18 cellular contexts compared by ENCODE assay signal in genomic region chr15:98803228-98804056, GRCh38.
DNase-seq lines count a peak whose midpoint lies in the region; ATAC-seq, FAIRE-seq and TF ChIP-seq lines count a peak whose summit lies in the region.
"Had no signal": no experiment of that assay in that cellular context is flagged by ENCODE, and none has a peak within 500 bp of the region (broad histone marks: within the 10 kb centered on the region; RNA-seq: fewer than 3 reads in every experiment).

No MANE protein-coding gene starts in this region.

- H3K9me1 ChIP-seq in keratinocyte (ENCODE audit: control insufficient read depth, extremely low read depth, insufficient read depth, low read length): peaks cover 6% of the 10 kb centered on the region

- peaks cover 89% of the 10 kb centered on the region for H3K79me2 ChIP-seq in mammary epithelial cell (ENCODE audit: insufficient read depth, low read length)
- H3K79me2 ChIP-seq in keratinocyte (ENCODE audit: control insufficient read depth, insufficient read depth, low read length): peaks cover 86% of the 10 kb centered on the region

- H3K9ac ChIP-seq in mammary epithelial cell (ENCODE audit: insufficient read depth, low read length): no peak overlapping the region
- H3K9ac ChIP-seq in keratinocyte (ENCODE audit: control insufficient read depth, extremely low read depth, insufficient read depth, low read length): no peak overlapping the region

- H3K4me3 ChIP-seq in mammary epithelial cell (replicated peaks in 1 of 3; ENCODE audit: insufficient read depth in 1 of 3, low read depth in 2 of 3, low read length in 3 of 3) (no peak overlapping the region), keratinocyte (ENCODE audit: control insufficient read depth in 2 of 3, extremely low read depth in 1 of 3, insufficient read depth in 2 of 3, low read depth in 1 of 3, low read length in 3 of 3) (no peak overlapping the region)

- H3K27me3 ChIP-seq in mammary epithelial cell (ENCODE audit: insufficient read depth, low read length) (no peaks in the 10 kb centered on the region), keratinocyte (ENCODE audit: control insufficient read depth, extremely low read depth, insufficient read depth, low read length) (no peaks in the 10 kb centered on the region)

- dilution Hi-C loops in mammary epithelial cell (cut with HindIII; ENCODE audit: low sequenced_read_pairs) (no loop called here), keratinocyte (cut with MboI; ENCODE audit: extremely low pct_ligation_motif_present, low sequenced_read_pairs) (no loop called here)

- CTCF ChIA-PET in mammary epithelial cell (lab: Charles Lee; ENCODE audit: low non-redundant PET): interaction anchor here (0.5 kb wide), 1 partner anchor 158 kb away, joined by 6 read pairs; no protein-coding TSS in a partner anchor

- in situ Hi-C loops in Caki2 (cut with HindIII; ENCODE audit: low pct_unique_long_range_greater_than_20kb, low sequenced_read_pairs): no loop called here
- in situ Hi-C loops in mammary epithelial cell (cut with MboI; ENCODE audit: low sequenced_read_pairs in 2 of 2): no loop called here

- DNase-seq in Caki2 (ENCODE audit: low read depth) (peak; percentile 65), M059J (ENCODE audit: low read depth) (peak; percentile 72), mammary epithelial cell (peak; percentile 77), keratinocyte (ENCODE audit: low read depth, low spot score) (peak; percentile 40), NCI-H2171 (lab: John Stamatoyannopoulos, UW) (no peak)
- DNase-seq: activated B cell treated with CpG ODN at 0.5 μM for 24 hours; activated effector memory CD4-positive, alpha-beta T cell treated with Interleukin-2 at 50 U/mL for 16 hours; AML-193; aorta; Karpas-422; NCI-H524; posterior cingulate gyrus; stimulated activated naive CD8-positive, alpha-beta T cell treated with anti-CD3 and anti-CD28 coated beads, Interleukin-15, Interleukin-2, amounts not matched to agents 100 U/mL and 50 U/mL, for 24 hours; T-helper 1 cell had no signal

- H3K27ac ChIP-seq in mammary epithelial cell (ENCODE audit: insufficient read depth, low read depth, low read length) (no peak overlapping the region), keratinocyte (ENCODE audit: control insufficient read depth, insufficient read depth, low read length) (no peak overlapping the region)

- H3K9me3 ChIP-seq in mammary epithelial cell (replicated peaks; ENCODE audit: insufficient read depth, low read length): no peaks in the 10 kb centered on the region
- no peaks in the 10 kb centered on the region for H3K9me3 ChIP-seq in keratinocyte (ENCODE audit: control insufficient read depth, low read depth, low read length)

- no peak for TF ChIP-seq CTCF in mammary epithelial cell (conservative IDR thresholded peaks at IDR 0.05 in 1 of 2, IDR thresholded peaks at IDR 0.05 in 1 of 2; ENCODE audit: extremely low read depth in 1 of 2, insufficient read depth in 1 of 2, low read depth in 1 of 2, low read length in 2 of 2)
- no peak for TF ChIP-seq CTCF in keratinocyte (optimal IDR thresholded peaks at IDR 0.05 in 1 of 3, IDR thresholded peaks at IDR 0.05 in 1 of 3, conservative IDR thresholded peaks at IDR 0.05 in 1 of 3; ENCODE audit: extremely low read depth in 1 of 3, insufficient read depth in 2 of 3, low read length in 3 of 3)

- no peaks in the 10 kb centered on the region for H3K36me3 ChIP-seq in mammary epithelial cell (ENCODE audit: insufficient read depth, low read length)
- no peaks in the 10 kb centered on the region for H3K36me3 ChIP-seq in keratinocyte (ENCODE audit: control insufficient read depth in 2 of 2, extremely low read depth in 1 of 2, insufficient read depth in 2 of 2, low read length in 2 of 2)

- WGBS in mammary epithelial cell (ENCODE audit: low coverage, missing lambda C conversion rate): 85% methylated on average over 11 of the region's 14 CpGs

- BruUV-seq in mammary epithelial cell (replicated peaks; lab: Mats Ljungman, UMichigan): no TSS peak

- no peaks in the 10 kb centered on the region for H4K20me1 ChIP-seq in mammary epithelial cell (ENCODE audit: insufficient read depth, low read length)
- H4K20me1 ChIP-seq in keratinocyte (ENCODE audit: control insufficient read depth, extremely low read depth, insufficient read depth, low read length): peaks cover 19% of the 10 kb centered on the region

- peak; percentile 26 for FAIRE-seq in keratinocyte (lab: Jason Lieb, UNC)
- FAIRE-seq: urothelium cell line had no signal

- peaks cover 42% of the 10 kb centered on the region for H3K4me1 ChIP-seq in mammary epithelial cell (ENCODE audit: insufficient read depth, low read length)
- peaks cover 40% of the 10 kb centered on the region for H3K4me1 ChIP-seq in keratinocyte (ENCODE audit: control insufficient read depth, extremely low read depth, insufficient read depth, low read length)

- H3K4me2 ChIP-seq in mammary epithelial cell (ENCODE audit: insufficient read depth, low read depth, low read length) (no peak overlapping the region), keratinocyte (ENCODE audit: control insufficient read depth, extremely low read depth, insufficient read depth, low read depth, low read length) (no peak overlapping the region)

- intact Hi-C loops in mammary epithelial cell (cut with micrococcal nuclease): no loop called here

- ATAC-seq in HG03442 (IDR thresholded peaks at IDR 0.05; ENCODE audit: unreplicated experiment): no peak
- ATAC-seq in HG02870 (IDR thresholded peaks at IDR 0.05; ENCODE audit: unreplicated experiment): no peak
- no peak for ATAC-seq in HG02981 (IDR thresholded peaks at IDR 0.05; ENCODE audit: unreplicated experiment)
- ATAC-seq: stimulated activated naive CD8-positive, alpha-beta T cell treated with anti-CD3 and anti-CD28 coated beads, Interleukin-15, Interleukin-2, amounts not matched to agents 100 U/mL and 50 U/mL, for 24 hours had no signal

- no peak overlapping the region for H2AFZ ChIP-seq in mammary epithelial cell (ENCODE audit: low read depth, low read length)
- no peak overlapping the region for H2AFZ ChIP-seq in keratinocyte (ENCODE audit: control insufficient read depth, low read length)
